In genomic region chr10:33612116-33612515, GRCh38 we compare ENCODE assay signal across 13 cellular contexts.
DNase-seq lines count a peak whose midpoint lies in the region; ATAC-seq lines count a peak whose summit lies in the region.
"Had no signal": no experiment of that assay in that cellular context is flagged by ENCODE, and none has a peak within 500 bp of the region (broad histone marks: within the 10 kb centered on the region; RNA-seq: fewer than 3 reads in every experiment).

No MANE protein-coding gene starts in this region.

- intact Hi-C loops in sciatic nerve (cut with DNase I): loop anchor here (5.0 kb wide), 1 partner anchor 1250 kb away; no protein-coding TSS in a partner anchor

- peak; percentile 63 for ATAC-seq in sciatic nerve
- no peak for ATAC-seq in HG03432 (IDR thresholded peaks at IDR 0.05; ENCODE audit: unreplicated experiment)
- ATAC-seq in HG03280 (IDR thresholded peaks at IDR 0.05; ENCODE audit: unreplicated experiment): no peak
- ATAC-seq: activated naive CD8-positive, alpha-beta T cell treated with anti-CD3 and anti-CD28 coated beads, Interleukin-2, amount 50 U/mL, for 24 hours; CD8-positive, alpha-beta T cell had no signal

- peak; percentile 4 for DNase-seq in EH (ENCODE audit: low read depth)
- DNase-seq in MV-4-11 (lab: John Stamatoyannopoulos, UW): peak; percentile 64
- peak; percentile 64 for DNase-seq in fibroblast of gingiva (ENCODE audit: low read depth)
- no peak for DNase-seq in sciatic nerve (ENCODE audit: low spot score)
- no peak for DNase-seq in stimulated activated CD4-positive, alpha-beta T cell treated with anti-CD3 and anti-CD28 coated beads, Interleukin-2, amount 100 ng/mL, for 24 hours
- no peak for DNase-seq in NCI-H2227 treated with DMSO at 0.1 percent for 48 hours (lab: John Stamatoyannopoulos, UW)
- DNase-seq: activated naive CD8-positive, alpha-beta T cell treated with anti-CD3 and anti-CD28 coated beads, Interleukin-2, amount 50 U/mL, for 24 hours; CD8-positive, alpha-beta T cell; endodermal cell; NCI-H2081; nephron progenitor cell had no signal

Comparison
In these comparisons a context has a peak if more than half of its experiments do, and no peak if none do; other contexts are left out.
1. DNase-seq: peak in EH (single experiment), MV-4-11 (single experiment) and fibroblast of gingiva (single experiment); none in sciatic nerve (single experiment), stimulated activated CD4-positive, alpha-beta T cell treated with anti-CD3 and anti-CD28 coated beads, Interleukin-2, amount 100 ng/mL, for 24 hours (0 of 2) and NCI-H2227 treated with DMSO at 0.1 percent for 48 hours (single experiment).